In the genomic region with DNA sequence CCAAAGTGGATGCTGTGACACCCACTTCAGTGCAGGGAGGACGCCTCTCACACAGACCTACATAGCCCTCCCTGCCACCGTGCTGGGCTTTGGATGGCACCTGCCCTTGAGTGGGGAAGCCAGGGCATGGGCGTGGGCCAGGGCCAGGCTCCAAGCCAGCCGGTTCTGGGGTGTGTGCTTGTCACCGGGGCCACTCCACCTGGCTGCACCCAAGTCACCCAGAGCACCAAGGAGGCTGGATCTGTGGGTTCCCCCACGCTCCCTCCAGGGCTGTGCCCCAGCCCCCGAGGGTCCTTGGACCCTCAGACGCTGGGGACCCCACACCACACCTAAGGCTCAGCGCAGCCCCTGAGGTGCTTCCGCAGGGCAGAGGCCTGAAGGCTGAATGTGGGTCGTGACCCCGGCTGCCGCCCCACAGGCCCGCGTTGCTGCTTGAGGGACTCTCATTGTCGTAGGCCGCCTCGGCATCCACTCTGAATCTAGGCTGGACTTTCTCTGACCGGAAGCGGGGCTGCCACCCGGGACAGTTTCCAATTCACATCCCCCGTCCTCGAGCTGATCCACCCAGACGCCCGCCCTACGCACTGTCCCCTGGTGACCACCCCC, we compare ENCODE assay signal across 8 cellular contexts.
DNase-seq lines count a peak whose midpoint lies in the region; ATAC-seq and TF ChIP-seq lines count a peak whose summit lies in the region.
"Had no signal": no experiment of that assay in that cellular context is flagged by ENCODE, and none has a peak within 500 bp of the region (broad histone marks: within the 10 kb centered on the region; RNA-seq: fewer than 3 reads in every experiment).

No MANE protein-coding gene starts in this region.

- no peak for ATAC-seq in GM18861 (IDR thresholded peaks at IDR 0.05; ENCODE audit: unreplicated experiment)
- ATAC-seq: activated CD8-positive, alpha-beta memory T cell treated with anti-CD3 and anti-CD28 coated beads, Interleukin-2, amount 10 ng/mL, durations not matched to agents 7 days and 5 days had no signal

- DNase-seq in caudate nucleus (lab: John Stamatoyannopoulos, UW) = no peak
- peak; percentile 33 for DNase-seq in nephron progenitor cell
- no peak for DNase-seq in stimulated activated CD4-positive, alpha-beta T cell treated with anti-CD3 and anti-CD28 coated beads, Interleukin-12 subunit alpha, Interleukin-12 subunit beta, amount 100 ng/mL, for 4 hours
- no peak for DNase-seq in D341Med (ENCODE audit: low spot score)
- DNase-seq: activated CD8-positive, alpha-beta memory T cell treated with anti-CD3 and anti-CD28 coated beads, Interleukin-2, amount 10 ng/mL, durations not matched to agents 7 days and 5 days; stimulated activated CD4-positive, alpha-beta T cell treated with anti-CD3 and anti-CD28 coated beads, Interleukin-4, amount 100 ng/mL, for 4 hours had no signal

- no peaks in the 10 kb centered on the region for H3K36me3 Mint-ChIP-seq in nephron progenitor cell (ENCODE audit: low read depth)
- H3K36me3 Mint-ChIP-seq: activated CD8-positive, alpha-beta memory T cell treated with anti-CD3 and anti-CD28 coated beads, Interleukin-2, amount 10 ng/mL, durations not matched to agents 7 days and 5 days had no signal

- no peak overlapping the region for H3K4me3 ChIP-seq in BLaER1 treated with 17β-estradiol and CSF1 and Interleukin-3, amounts not matched to agents 10 nM and 100 nM

- peaks cover 0 to 48% (median 28%) of the 10 kb centered on the region in 11 experiments; a peak in 15 of 22 replicates for H4K20me1 ChIP-seq in BLaER1 treated with 17β-estradiol and CSF1 and Interleukin-3, amounts not matched to agents 10 nM and 100 nM

- H3K4me1 ChIP-seq in BLaER1 treated with 17β-estradiol and CSF1 and Interleukin-3, amounts not matched to agents 10 nM and 100 nM = peaks cover 32 to 63% (median 58%) of the 10 kb centered on the region in 10 experiments

- H3K36me3 ChIP-seq in BLaER1 treated with 17β-estradiol and CSF1 and Interleukin-3, amounts not matched to agents 10 nM and 100 nM = no peaks in the 10 kb centered on the region

- no peak for TF ChIP-seq CTCF in nephron progenitor cell (IDR thresholded peaks at IDR 0.05)

- peak overlapping the region in 6 of 11 experiments; percentile 33 to 99 (median 96); a peak in 4 of 22 replicates for H3K4me2 ChIP-seq in BLaER1 treated with 17β-estradiol and CSF1 and Interleukin-3, amounts not matched to agents 10 nM and 100 nM

- H3K9me3 Mint-ChIP-seq in nephron progenitor cell = no peaks in the 10 kb centered on the region

- peaks cover 35 to 52% (median 37%) of the 10 kb centered on the region in 11 experiments for H3K27me3 ChIP-seq in BLaER1 treated with 17β-estradiol and CSF1 and Interleukin-3, amounts not matched to agents 10 nM and 100 nM

- no peak overlapping the region for H3K27ac ChIP-seq in BLaER1 treated with 17β-estradiol and CSF1 and Interleukin-3, amounts not matched to agents 10 nM and 100 nM
- H3K27ac ChIP-seq in caudate nucleus (ENCODE audit: low read depth, low read length) = peak overlapping the region; percentile 44

- H3K4me3 Mint-ChIP-seq in nephron progenitor cell = peak overlapping the region; percentile 86
- H3K4me3 Mint-ChIP-seq: activated CD8-positive, alpha-beta memory T cell treated with anti-CD3 and anti-CD28 coated beads, Interleukin-2, amount 10 ng/mL, durations not matched to agents 7 days and 5 days had no signal

- peak overlapping the region; percentile 97 for H3K27ac Mint-ChIP-seq in nephron progenitor cell
- H3K27ac Mint-ChIP-seq: activated CD8-positive, alpha-beta memory T cell treated with anti-CD3 and anti-CD28 coated beads, Interleukin-2, amount 10 ng/mL, durations not matched to agents 7 days and 5 days had no signal

- H3K4me1 Mint-ChIP-seq in nephron progenitor cell = peaks cover 71% of the 10 kb centered on the region

- H3K27me3 Mint-ChIP-seq in nephron progenitor cell (ENCODE audit: low read depth, poor library complexity) = peaks cover 5% of the 10 kb centered on the region

- no peaks in the 10 kb centered on the region for H3K9me3 ChIP-seq in BLaER1 treated with 17β-estradiol and CSF1 and Interleukin-3, amounts not matched to agents 10 nM and 100 nM (replicated peaks in 1 of 11)

- H3K9ac ChIP-seq in BLaER1 treated with 17β-estradiol and CSF1 and Interleukin-3, amounts not matched to agents 10 nM and 100 nM = no peak overlapping the region
